2 cellular contexts compared by ENCODE assay signal in genomic region chr20:8464368-8464767, GRCh38.
TF ChIP-seq lines count a peak whose summit lies in the region.

No MANE protein-coding gene starts in this region.

TF ChIP-seq in HCT116, 20 proteins besides CTCF, POLR2A, EP300 and RAD21 (continued from another document):
- TF ChIP-seq, protein P1, sequence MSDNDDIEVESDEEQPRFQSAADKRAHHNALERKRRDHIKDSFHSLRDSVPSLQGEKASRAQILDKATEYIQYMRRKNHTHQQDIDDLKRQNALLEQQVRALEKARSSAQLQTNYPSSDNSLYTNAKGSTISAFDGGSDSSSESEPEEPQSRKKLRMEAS (IDR thresholded peaks at IDR 0.05), result no peak
- no peak for TF ChIP-seq EGR1 (IDR thresholded peaks at IDR 0.05; ENCODE audit: low read depth)
- TF ChIP-seq JUND (IDR thresholded peaks at IDR 0.05), result no peak
- TF ChIP-seq SRF (IDR thresholded peaks at IDR 0.05; ENCODE audit: low read depth), result no peak
- TF ChIP-seq YY1 (IDR thresholded peaks at IDR 0.05; ENCODE audit: extremely low read depth, insufficient replicate concordance, low read depth, low read length), result no peak
- TF ChIP-seq CBX3 (IDR thresholded peaks at IDR 0.05; ENCODE audit: low read depth), result peak; percentile 39; the same call in 1 of the 2 replicates
- TF ChIP-seq EZH2 (IDR thresholded peaks at IDR 0.05), result no peak

TF ChIP-seq in endothelial cell of umbilical vein, 7 proteins besides CTCF, POLR2A, EP300 and RAD21 (continued from another document):
- TF ChIP-seq GATA2 (IDR thresholded peaks at IDR 0.05; ENCODE audit: insufficient read depth, insufficient read length, low read depth, low read length), result no peak
- no peak for TF ChIP-seq EZH2 (IDR thresholded peaks at IDR 0.05; ENCODE audit: borderline replicate concordance, low read depth, low read length, severe bottlenecking)
- TF ChIP-seq POLR2AphosphoS5 (IDR thresholded peaks at IDR 0.05; ENCODE audit: insufficient read depth, low read depth, low read length), result no peak
- no peak for TF ChIP-seq MYC (IDR thresholded peaks at IDR 0.05; ENCODE audit: low read depth, low read length)
- TF ChIP-seq FOS (IDR thresholded peaks at IDR 0.05; ENCODE audit: borderline replicate concordance, insufficient read depth, low read length), result no peak
